Comparison of ENCODE assay signal across 9 cellular contexts in genomic region chr5:134132372-134133212, GRCh38. TPM values are rescaled to one million over a fixed set of nuclear protein-coding genes. Genes with fewer than 3 reads are reported as not detected.
DNase-seq lines count a peak whose midpoint lies in the region; ATAC-seq and TF ChIP-seq lines count a peak whose summit lies in the region.
"Had no signal": no experiment of that assay in that cellular context is flagged by ENCODE, and none has a peak within 500 bp of the region (broad histone marks: within the 10 kb centered on the region; RNA-seq: fewer than 3 reads in every experiment).

No MANE protein-coding gene starts in this region.

- peak; percentile 81 for ATAC-seq in HG02610 (IDR thresholded peaks at IDR 0.05; ENCODE audit: unreplicated experiment)
- ATAC-seq in foreskin keratinocyte, result no peak
- no peak for ATAC-seq in esophagus mucosa

- H3K9me3 ChIP-seq in MG63, result no peaks in the 10 kb centered on the region
- H3K9me3 ChIP-seq: right lobe of liver had no signal

- H3K4me1 ChIP-seq in foreskin keratinocyte, result no peaks in the 10 kb centered on the region
- H3K4me1 ChIP-seq: right lobe of liver had no signal

- H3K27me3 ChIP-seq in foreskin keratinocyte (no peaks in the 10 kb centered on the region), MG63 (no peaks in the 10 kb centered on the region)
- H3K27me3 ChIP-seq: right lobe of liver had no signal

- TF ChIP-seq CTCF in GM12865 (IDR thresholded peaks at IDR 0.05; ENCODE audit: insufficient read depth, low read depth, low read length, missing control alignments) (peak; percentile 70), foreskin keratinocyte (conservative IDR thresholded peaks at IDR 0.05) (peak; percentile 4)

- H3K36me3 ChIP-seq in MG63, result peaks cover 80% of the 10 kb centered on the region

- no peak overlapping the region for H3K27ac ChIP-seq in foreskin keratinocyte
- H3K27ac ChIP-seq: right lobe of liver had no signal

- H3K4me3 ChIP-seq in GM12865 (ENCODE audit: low read depth, low read length) (peak overlapping the region; percentile 51), MG63 (no peak overlapping the region)
- H3K4me3 ChIP-seq: right lobe of liver had no signal

- DNase-seq in GM12865 (ENCODE audit: low read depth) (peak; percentile 96), foreskin keratinocyte (no peak), NCI-H2081 (lab: John Stamatoyannopoulos, UW) (no peak), MG63 (no peak)
- peak; percentile 63 for DNase-seq in activated CD4-positive, alpha-beta T cell treated with anti-CD3 and anti-CD28 coated beads for 1 hour
- peak; percentile 77 to 90 (median 86) for DNase-seq in stimulated activated naive CD4-positive, alpha-beta T cell (lab: John Stamatoyannopoulos, UW)

RNA-seq across cellular contexts. Expression of gene TCF7, which starts 18.1 kb away (rescaled TPM):
- total RNA-seq in foreskin keratinocyte (0.63 and 0.88 TPM in 2 replicates), esophagus mucosa (4.6 TPM)
- 0.41 and 0.55 TPM in 2 replicates for polyA plus RNA-seq in foreskin keratinocyte
- total RNA-seq in MG63 (2014; rRNA removed; shearing (Covaris generic); ENCODE audit: low replicate concordance), result 8.9 and 12.0 TPM in 2 replicates

RNA-seq across cellular contexts. Expression of gene SKP1, which starts 44.2 kb away (rescaled TPM):
- total RNA-seq in foreskin keratinocyte (413 and 426 TPM in 2 replicates), esophagus mucosa (206 TPM)
- 510 and 553 TPM in 2 replicates for polyA plus RNA-seq in foreskin keratinocyte
- total RNA-seq in MG63 (2014; rRNA removed; shearing (Covaris generic); ENCODE audit: low replicate concordance), result 939 and 1,191 TPM in 2 replicates

Comparison
In these comparisons a context has a peak if more than half of its experiments do, and no peak if none do; other contexts are left out.
1. DNase-seq: peak in GM12865 (single experiment), activated CD4-positive, alpha-beta T cell treated with anti-CD3 and anti-CD28 coated beads for 1 hour (single experiment) and stimulated activated naive CD4-positive, alpha-beta T cell (6 of 6); none in foreskin keratinocyte (0 of 2), NCI-H2081 (0 of 2) and MG63 (single experiment).